Comparison of ENCODE assay signal across 3 cellular contexts in genomic region chr2:85938456-85938855, GRCh38.
TF ChIP-seq lines count a peak whose summit lies in the region.

No MANE protein-coding gene starts in this region.

TF ChIP-seq in A549, 52 proteins besides CTCF, POLR2A, EP300 and RAD21 (continued from another document):
- TF ChIP-seq SREBF2 (IDR thresholded peaks at IDR 0.05) (no peak), JUN (IDR thresholded peaks at IDR 0.05) (no peak), JUNB (IDR thresholded peaks at IDR 0.05) (no peak), HOXA7 (CRISPR knock-in tag; IDR thresholded peaks at IDR 0.05) (no peak), SMC3 (IDR thresholded peaks at IDR 0.05) (no peak), KDM5A (IDR thresholded peaks at IDR 0.05) (no peak), NR3C1 (IDR thresholded peaks at IDR 0.05) (no peak), ATOH8 (CRISPR knock-in tag; IDR thresholded peaks at IDR 0.05; ENCODE audit: low read depth) (no peak), HMGXB4 (CRISPR knock-in tag; IDR thresholded peaks at IDR 0.05; ENCODE audit: borderline replicate concordance) (no peak), RNF2 (IDR thresholded peaks at IDR 0.05; ENCODE audit: borderline replicate concordance, low read depth) (no peak), FOSB (CRISPR knock-in tag; IDR thresholded peaks at IDR 0.05) (no peak), FOSL2 (IDR thresholded peaks at IDR 0.05) (no peak), FOSL2 (CRISPR knock-in tag; IDR thresholded peaks at IDR 0.05) (no peak), KDM1A (IDR thresholded peaks at IDR 0.05; ENCODE audit: low read depth) (no peak)

TF ChIP-seq in SK-N-SH, 30 proteins besides CTCF, POLR2A, EP300 and RAD21 (continued from another document):
- TF ChIP-seq PBX3 (IDR thresholded peaks at IDR 0.05): peak; percentile 57

TF ChIP-seq in endothelial cell of umbilical vein, 7 proteins besides CTCF, POLR2A, EP300 and RAD21:
- TF ChIP-seq MAX (IDR thresholded peaks at IDR 0.05; ENCODE audit: insufficient read depth, insufficient read length) (no peak), JUN (IDR thresholded peaks at IDR 0.05; ENCODE audit: borderline replicate concordance, insufficient read depth, insufficient read length, low read depth) (peak; percentile 11), FOS (IDR thresholded peaks at IDR 0.05; ENCODE audit: borderline replicate concordance, insufficient read depth, low read length) (peak; percentile 46)
